In genomic region chr6:169216830-169217229, GRCh38 we compare ENCODE assay signal across 16 cellular contexts. TPM values are rescaled to one million over a fixed set of nuclear protein-coding genes. Genes with fewer than 3 reads are reported as not detected.
DNase-seq lines count a peak whose midpoint lies in the region; ATAC-seq and TF ChIP-seq lines count a peak whose summit lies in the region.
"Had no signal": no experiment of that assay in that cellular context is flagged by ENCODE, and none has a peak within 500 bp of the region (broad histone marks: within the 10 kb centered on the region; RNA-seq: fewer than 3 reads in every experiment).

No MANE protein-coding gene starts in this region.

- TF ChIP-seq CTCF in AG10803 (conservative IDR thresholded peaks at IDR 0.05; ENCODE audit: low read length) (no peak), NB4 (IDR thresholded peaks at IDR 0.05; ENCODE audit: low read depth, low read length) (no peak), fibroblast of villous mesenchyme (IDR thresholded peaks at IDR 0.05; ENCODE audit: insufficient read depth, low read depth, low read length) (no peak), sigmoid colon (IDR thresholded peaks at IDR 0.05) (no peak)
- no peak for TF ChIP-seq CTCF in activated CD8-positive, alpha-beta T cell treated with anti-CD3 and anti-CD28 coated beads for 36 hours (IDR thresholded peaks at IDR 0.05)

- TF ChIP-seq POLR2A in NB4 (IDR thresholded peaks at IDR 0.05; ENCODE audit: extremely low read depth, insufficient read length), result no peak
- TF ChIP-seq POLR2A in sigmoid colon (IDR thresholded peaks at IDR 0.05), result no peak

- H3K27ac Mint-ChIP-seq in activated CD8-positive, alpha-beta T cell treated with anti-CD3 and anti-CD28 coated beads for 36 hours, result no peak overlapping the region
- H3K27ac Mint-ChIP-seq: CD8-positive, alpha-beta memory T cell had no signal

- H3K27ac ChIP-seq in sigmoid colon, result peak overlapping the region in 3 of 4 donors; percentile 17 to 97 (median 94)
- H3K27ac ChIP-seq: BLaER1, KMS-11 had no signal

- H3K27me3 ChIP-seq in sigmoid colon, result no peaks in the 10 kb centered on the region
- H3K27me3 ChIP-seq: BLaER1, MG63 had no signal

- intact Hi-C loops in sigmoid colon (cut with DNase I), result loop anchor here (10.0 kb wide), 3 partner anchors 262 to 582 kb away; no protein-coding TSS in a partner anchor
- intact Hi-C loops in activated CD8-positive, alpha-beta T cell treated with anti-CD3 and anti-CD28 coated beads for 36 hours (cut with micrococcal nuclease), result no loop called here

- H3K9me3 ChIP-seq in sigmoid colon, result no peaks in the 10 kb centered on the region
- H3K9me3 ChIP-seq: MG63 had no signal

- no peaks in the 10 kb centered on the region for H3K27me3 Mint-ChIP-seq in activated CD8-positive, alpha-beta T cell treated with anti-CD3 and anti-CD28 coated beads for 36 hours
- H3K27me3 Mint-ChIP-seq: CD8-positive, alpha-beta memory T cell had no signal

- H3K4me3 ChIP-seq in AG10803 (ENCODE audit: low read length), result no peak overlapping the region
- peak overlapping the region; percentile 65 for H3K4me3 ChIP-seq in NB4 (ENCODE audit: low read depth, low read length)
- H3K4me3 ChIP-seq in fibroblast of villous mesenchyme (ENCODE audit: low read depth, low read length), result no peak overlapping the region
- no peak overlapping the region for H3K4me3 ChIP-seq in sigmoid colon
- H3K4me3 ChIP-seq: BLaER1, MG63 had no signal

- CTCF ChIA-PET in activated CD8-positive, alpha-beta T cell treated with anti-CD3 and anti-CD28 coated beads for 36 hours (lab: Charles Lee), result no interaction called here

- 90 to 91% methylated on average over 14 of the region's 14 CpGs for WGBS in sigmoid colon, 2 donors

- no peak overlapping the region for H3K4me3 Mint-ChIP-seq in activated CD8-positive, alpha-beta T cell treated with anti-CD3 and anti-CD28 coated beads for 36 hours

- peaks cover 3% of the 10 kb centered on the region for H3K9me3 Mint-ChIP-seq in activated CD8-positive, alpha-beta T cell treated with anti-CD3 and anti-CD28 coated beads for 36 hours

- H3K36me3 ChIP-seq in sigmoid colon, result peaks cover 0 to 30% (median 2%) of the 10 kb centered on the region in 4 donors
- H3K36me3 ChIP-seq: BLaER1 had no signal

- POLR2A ChIA-PET in activated CD8-positive, alpha-beta T cell treated with anti-CD3 and anti-CD28 coated beads for 36 hours (lab: Charles Lee), result no interaction called here

- H3K4me1 ChIP-seq in sigmoid colon, result peaks cover 0 to 41% (median 37%) of the 10 kb centered on the region in 4 donors
- H3K4me1 ChIP-seq: BLaER1 had no signal

- no peaks in the 10 kb centered on the region for H3K36me3 Mint-ChIP-seq in activated CD8-positive, alpha-beta T cell treated with anti-CD3 and anti-CD28 coated beads for 36 hours (ENCODE audit: low read depth)

- peak; percentile 57 for DNase-seq in AG10803 (ENCODE audit: low read depth)
- DNase-seq in NB4 (ENCODE audit: low read depth), result peak; percentile 22
- peak; percentile 66 for DNase-seq in fibroblast of villous mesenchyme (ENCODE audit: low read depth)
- DNase-seq in sigmoid colon, result peak; percentile 78
- no peak for DNase-seq in NCI-H526 (lab: John Stamatoyannopoulos, UW)
- no peak for DNase-seq in activated CD8-positive, alpha-beta T cell treated with anti-CD3 and anti-CD28 coated beads for 36 hours
- DNase-seq: CD8-positive, alpha-beta memory T cell; MG63; NCI-H187 treated with DMSO at 0.1 percent for 48 hours; NCI-H446; NCI-H748 treated with DMSO at 0.1 percent for 48 hours; Right ventricle myocardium superior had no signal

- no peak for TF ChIP-seq EP300 in sigmoid colon (IDR thresholded peaks at IDR 0.05)

- peaks cover 10% of the 10 kb centered on the region for H3K4me1 Mint-ChIP-seq in activated CD8-positive, alpha-beta T cell treated with anti-CD3 and anti-CD28 coated beads for 36 hours (ENCODE audit: low read depth)

- ATAC-seq in activated CD8-positive, alpha-beta T cell treated with anti-CD3 and anti-CD28 coated beads for 36 hours, result no peak
- no peak for ATAC-seq in GM21619 (IDR thresholded peaks at IDR 0.05; ENCODE audit: unreplicated experiment)
- ATAC-seq: Panc1 had no signal

RNA-seq across cellular contexts. Expression of gene THBS2, which starts 36.8 kb away (rescaled TPM):
- 374 and 478 TPM in 2 replicates for total RNA-seq in fibroblast of villous mesenchyme
- 10 to 100 TPM; 37.6 to 59.0 (median 42.7) TPM for total RNA-seq in sigmoid colon
- polyA plus RNA-seq in sigmoid colon, result 1 to 10 TPM; 1.7 to 3.0 (median 1.8) TPM
- total RNA-seq in activated CD8-positive, alpha-beta T cell treated with anti-CD3 and anti-CD28 coated beads for 36 hours, result not detected
- total RNA-seq: CD8-positive, alpha-beta memory T cell had no signal

Comparison
In these comparisons a context has a peak if more than half of its experiments do, and no peak if none do; other contexts are left out.
1. DNase-seq: peak in AG10803 (single experiment), NB4 (single experiment), fibroblast of villous mesenchyme (single experiment) and sigmoid colon (single experiment); none in NCI-H526 (0 of 2) and activated CD8-positive, alpha-beta T cell treated with anti-CD3 and anti-CD28 coated beads for 36 hours (single experiment).
2. RNA of gene THBS2, which starts 36.8 kb away (total RNA-seq): 374 to 478 TPM in fibroblast of villous mesenchyme and 37.6 to 59.0 TPM in sigmoid colon; not detected in activated CD8-positive, alpha-beta T cell treated with anti-CD3 and anti-CD28 coated beads for 36 hours; every median in the first group is over 10 times any median in the second.